Comparison of ENCODE assay signal across 11 cellular contexts in the genomic region with DNA sequence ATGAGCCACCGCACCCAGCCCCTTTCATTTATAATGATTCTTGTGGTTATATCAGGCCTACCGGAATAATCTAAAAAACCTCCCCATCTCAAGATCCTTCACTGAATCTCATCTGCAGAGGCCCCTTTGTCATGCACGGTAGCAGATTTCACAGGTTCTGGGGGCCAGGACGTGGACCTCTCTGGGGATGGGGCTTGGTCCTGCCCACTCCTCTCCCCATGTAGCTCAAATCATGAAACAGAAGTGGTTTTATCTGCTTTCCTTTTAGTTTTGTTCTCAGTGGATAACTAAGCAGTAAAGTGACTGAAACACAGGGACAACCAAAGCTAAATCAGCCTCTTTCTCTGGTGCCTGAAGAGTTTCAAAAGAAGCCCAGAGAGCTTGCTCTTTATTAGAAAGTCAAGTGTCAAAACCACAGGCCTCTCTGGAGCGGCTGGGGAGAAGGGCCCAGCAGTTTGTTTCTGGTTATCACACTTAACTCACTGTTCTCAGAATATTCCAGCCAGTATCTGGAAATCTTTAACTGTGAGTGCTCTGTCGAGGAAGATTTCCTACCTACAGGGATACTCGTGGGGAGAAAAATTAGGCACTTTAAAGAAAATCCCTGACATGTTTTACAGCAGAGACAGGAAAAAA.
DNase-seq lines count a peak whose midpoint lies in the region; ATAC-seq, FAIRE-seq and TF ChIP-seq lines count a peak whose summit lies in the region.
"Had no signal": no experiment of that assay in that cellular context is flagged by ENCODE, and none has a peak within 500 bp of the region (broad histone marks: within the 10 kb centered on the region; RNA-seq: fewer than 3 reads in every experiment).

No MANE protein-coding gene starts in this region.

- intact Hi-C loops in transverse colon (cut with DNase I; ENCODE audit: low total_unique reads), result no loop called here

- in situ Hi-C loops in transverse colon (cut with MboI; ENCODE audit: low pct_ligation_motif_present in 1 of 4, low pct_unique_long_range_greater_than_20kb in 1 of 4, low sequenced_read_pairs in 3 of 4), result loop anchor here (25.0 kb wide), 2 partner anchors 198 to 598 kb away; partner anchors contain the start of gene MAN1A1 (in 1 of the 4)

- peak overlapping the region; percentile 88 for H2AFZ ChIP-seq in osteoblast (ENCODE audit: low read length)

- DNase-seq in T-helper 2 cell treated with Interferon-gamma antibody and Interleukin-4, amounts not matched to agents 5 μg/mL and 100 μg/mL, for 36 hours (ENCODE audit: low spot score), result no peak
- DNase-seq in osteoblast (ENCODE audit: insufficient read length, low spot score, missing footprints) (no peak), NCI-H1436 treated with DMSO at 0.1 percent for 48 hours (lab: John Stamatoyannopoulos, UW) (no peak), H54 (ENCODE audit: insufficient read length, low spot score) (no peak), transverse colon (no peak), ecto neural progenitor cell (ENCODE audit: low spot score) (no peak)
- DNase-seq: activated CD8-positive, alpha-beta memory T cell treated with anti-CD3 and anti-CD28 coated beads, Interleukin-2, amount 50 U/mL, for 48 hours; stimulated activated CD4-positive, alpha-beta T cell treated with anti-CD3 and anti-CD28 coated beads, Interleukin-15, amount 100 ng/mL, for 24 hours had no signal

- no peaks in the 10 kb centered on the region for H3K36me3 Mint-ChIP-seq in T-helper 2 cell treated with Interferon-gamma antibody and Interleukin-4, amounts not matched to agents 5 μg/mL and 100 μg/mL, for 36 hours (ENCODE audit: low read depth)

- H3K9me3 Mint-ChIP-seq in T-helper 2 cell treated with Interferon-gamma antibody and Interleukin-4, amounts not matched to agents 5 μg/mL and 100 μg/mL, for 36 hours, result no peaks in the 10 kb centered on the region

- no peaks in the 10 kb centered on the region for H3K79me2 ChIP-seq in osteoblast (ENCODE audit: insufficient read depth, low read length)

- no peaks in the 10 kb centered on the region for H3K27me3 ChIP-seq in osteoblast (ENCODE audit: insufficient read depth, low read length)
- no peaks in the 10 kb centered on the region for H3K27me3 ChIP-seq in transverse colon

- no peaks in the 10 kb centered on the region for H3K9me3 ChIP-seq in osteoblast (ENCODE audit: low read depth, low read length)
- H3K9me3 ChIP-seq in transverse colon, result no peaks in the 10 kb centered on the region

- TF ChIP-seq EP300 in transverse colon (IDR thresholded peaks at IDR 0.05; ENCODE audit: low read depth), result no peak

- TF ChIP-seq POLR2A in H54 (IDR thresholded peaks at IDR 0.05; ENCODE audit: low read depth, low read length), result no peak
- TF ChIP-seq POLR2A in transverse colon (IDR thresholded peaks at IDR 0.05), result no peak

- WGBS in transverse colon (ENCODE audit: low coverage in 1 of 2), 2 donors, result 6 to 74% methylated on average over 2 to 7 of the region's 7 CpGs

- H3K4me2 ChIP-seq in osteoblast (ENCODE audit: insufficient read depth, low read length), result no peak overlapping the region

- peak overlapping the region; percentile 76 for H3K27ac Mint-ChIP-seq in T-helper 2 cell treated with Interferon-gamma antibody and Interleukin-4, amounts not matched to agents 5 μg/mL and 100 μg/mL, for 36 hours

- H3K4me3 ChIP-seq in osteoblast (ENCODE audit: insufficient read depth, low read length) (no peak overlapping the region), transverse colon (no peak overlapping the region)

- peaks cover 4% of the 10 kb centered on the region for H3K27me3 Mint-ChIP-seq in T-helper 2 cell treated with Interferon-gamma antibody and Interleukin-4, amounts not matched to agents 5 μg/mL and 100 μg/mL, for 36 hours (ENCODE audit: low read depth)

- no peak for FAIRE-seq in H54 (lab: Jason Lieb, UNC)
- FAIRE-seq: HepG2 had no signal

- H3K4me3 Mint-ChIP-seq in T-helper 2 cell treated with Interferon-gamma antibody and Interleukin-4, amounts not matched to agents 5 μg/mL and 100 μg/mL, for 36 hours, result peak overlapping the region; percentile 41

- H3K4me1 Mint-ChIP-seq in T-helper 2 cell treated with Interferon-gamma antibody and Interleukin-4, amounts not matched to agents 5 μg/mL and 100 μg/mL, for 36 hours (ENCODE audit: low read depth), result peaks cover 25% of the 10 kb centered on the region

- H3K27ac ChIP-seq in osteoblast (ENCODE audit: low read depth, low read length), result no peak overlapping the region
- no peak overlapping the region for H3K27ac ChIP-seq in transverse colon

- ATAC-seq in GM19328 (IDR thresholded peaks at IDR 0.05; ENCODE audit: unreplicated experiment), result peak; percentile 57
- peak; percentile 72 for ATAC-seq in HG02870 (IDR thresholded peaks at IDR 0.05; ENCODE audit: unreplicated experiment)
- ATAC-seq: HepG2 had no signal

- H4K20me1 ChIP-seq in osteoblast (ENCODE audit: insufficient read depth, low read length), result no peaks in the 10 kb centered on the region

- H3K4me1 ChIP-seq in osteoblast (ENCODE audit: insufficient read depth, low read length), result peaks cover 11% of the 10 kb centered on the region
- no peaks in the 10 kb centered on the region for H3K4me1 ChIP-seq in transverse colon

- H3K36me3 ChIP-seq in osteoblast (ENCODE audit: insufficient read depth, low read length) (no peaks in the 10 kb centered on the region), transverse colon (no peaks in the 10 kb centered on the region)

- no peak for TF ChIP-seq CTCF in osteoblast (IDR thresholded peaks at IDR 0.05; ENCODE audit: extremely low read depth, low read depth, low read length)
- TF ChIP-seq CTCF in transverse colon (IDR thresholded peaks at IDR 0.05), result no peak
